11 cellular contexts compared by ENCODE assay signal in the genomic region with DNA sequence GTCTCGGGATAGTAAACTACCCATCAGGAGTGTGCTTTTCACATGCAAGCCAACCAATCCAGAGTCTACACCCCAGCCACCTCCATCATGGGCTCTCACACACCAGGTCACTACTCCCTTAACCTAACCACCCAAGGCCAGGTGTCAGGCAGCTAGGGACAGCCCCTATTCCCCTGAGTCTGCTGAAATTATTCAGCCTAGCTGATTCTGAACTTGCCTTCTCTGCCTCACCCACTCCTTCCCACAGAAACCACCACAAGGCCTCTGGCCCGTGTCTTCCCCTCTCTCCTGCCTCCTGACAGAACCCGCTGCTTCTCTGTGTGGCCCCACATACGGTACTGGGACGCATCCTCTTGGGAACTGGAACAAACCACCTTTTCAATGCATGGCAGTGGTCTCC.
DNase-seq lines count a peak whose midpoint lies in the region; ATAC-seq lines count a peak whose summit lies in the region.
"Had no signal": no experiment of that assay in that cellular context is flagged by ENCODE, and none has a peak within 500 bp of the region (broad histone marks: within the 10 kb centered on the region; RNA-seq: fewer than 3 reads in every experiment).

No MANE protein-coding gene starts in this region.

- intact Hi-C loops in activated T-helper 1 cell treated with anti-CD3 and anti-CD28 coated beads, Interleukin-12 subunit alpha, Interleukin-12 subunit beta, Interleukin-2, Interleukin-4 antibody, amounts not matched to agents 30 ng/mL and 10 ng/mL and 1 ng/mL, durations not matched to agents 14 hours and 24 hours and 36 hours (cut with micrococcal nuclease) = no loop called here

- H3K4me3 Mint-ChIP-seq in stimulated activated memory B cell treated with anti-CD40 and anti-IgM and Interleukin-4, amounts not matched to agents 10 μg/mL and 1 μg/mL and 100 μg/mL, for 72 hours = peak overlapping the region; percentile 3
- H3K4me3 Mint-ChIP-seq in activated T-helper 1 cell treated with anti-CD3 and anti-CD28 coated beads, Interleukin-12 subunit alpha, Interleukin-12 subunit beta, Interleukin-2, Interleukin-4 antibody, amounts not matched to agents 30 ng/mL and 10 ng/mL and 1 ng/mL, durations not matched to agents 14 hours and 24 hours and 36 hours = no peak overlapping the region
- H3K4me3 Mint-ChIP-seq: nephron had no signal

- no peak overlapping the region for H3K27ac Mint-ChIP-seq in stimulated activated memory B cell treated with anti-CD40 and anti-IgM and Interleukin-4, amounts not matched to agents 10 μg/mL and 1 μg/mL and 100 μg/mL, for 72 hours
- no peak overlapping the region for H3K27ac Mint-ChIP-seq in activated T-helper 1 cell treated with anti-CD3 and anti-CD28 coated beads, Interleukin-12 subunit alpha, Interleukin-12 subunit beta, Interleukin-2, Interleukin-4 antibody, amounts not matched to agents 30 ng/mL and 10 ng/mL and 1 ng/mL, durations not matched to agents 14 hours and 24 hours and 36 hours
- H3K27ac Mint-ChIP-seq: nephron had no signal

- no peaks in the 10 kb centered on the region for H3K36me3 Mint-ChIP-seq in stimulated activated memory B cell treated with anti-CD40 and anti-IgM and Interleukin-4, amounts not matched to agents 10 μg/mL and 1 μg/mL and 100 μg/mL, for 72 hours
- H3K36me3 Mint-ChIP-seq in activated T-helper 1 cell treated with anti-CD3 and anti-CD28 coated beads, Interleukin-12 subunit alpha, Interleukin-12 subunit beta, Interleukin-2, Interleukin-4 antibody, amounts not matched to agents 30 ng/mL and 10 ng/mL and 1 ng/mL, durations not matched to agents 14 hours and 24 hours and 36 hours (ENCODE audit: low read depth) = no peaks in the 10 kb centered on the region

- ATAC-seq in GM18907 (IDR thresholded peaks at IDR 0.05; ENCODE audit: unreplicated experiment) = peak; percentile 99
- ATAC-seq in GM21576 (IDR thresholded peaks at IDR 0.05; ENCODE audit: unreplicated experiment) = peak; percentile 99
- ATAC-seq in HG03175 (IDR thresholded peaks at IDR 0.05; ENCODE audit: unreplicated experiment) = peak; percentile 84
- ATAC-seq in stimulated activated memory B cell treated with anti-CD40 and anti-IgM and Interleukin-4, amounts not matched to agents 10 μg/mL and 1 μg/mL and 100 μg/mL, for 72 hours = peak; percentile 97

- H3K27me3 Mint-ChIP-seq in stimulated activated memory B cell treated with anti-CD40 and anti-IgM and Interleukin-4, amounts not matched to agents 10 μg/mL and 1 μg/mL and 100 μg/mL, for 72 hours = peaks cover 63% of the 10 kb centered on the region
- peaks cover 3% of the 10 kb centered on the region for H3K27me3 Mint-ChIP-seq in activated T-helper 1 cell treated with anti-CD3 and anti-CD28 coated beads, Interleukin-12 subunit alpha, Interleukin-12 subunit beta, Interleukin-2, Interleukin-4 antibody, amounts not matched to agents 30 ng/mL and 10 ng/mL and 1 ng/mL, durations not matched to agents 14 hours and 24 hours and 36 hours (ENCODE audit: insufficient read depth)

- peaks cover 4% of the 10 kb centered on the region for H3K9me3 Mint-ChIP-seq in stimulated activated memory B cell treated with anti-CD40 and anti-IgM and Interleukin-4, amounts not matched to agents 10 μg/mL and 1 μg/mL and 100 μg/mL, for 72 hours
- H3K9me3 Mint-ChIP-seq in activated T-helper 1 cell treated with anti-CD3 and anti-CD28 coated beads, Interleukin-12 subunit alpha, Interleukin-12 subunit beta, Interleukin-2, Interleukin-4 antibody, amounts not matched to agents 30 ng/mL and 10 ng/mL and 1 ng/mL, durations not matched to agents 14 hours and 24 hours and 36 hours = no peaks in the 10 kb centered on the region
- H3K9me3 Mint-ChIP-seq: nephron had no signal

- H3K4me1 Mint-ChIP-seq in stimulated activated memory B cell treated with anti-CD40 and anti-IgM and Interleukin-4, amounts not matched to agents 10 μg/mL and 1 μg/mL and 100 μg/mL, for 72 hours = peaks cover 40% of the 10 kb centered on the region
- H3K4me1 Mint-ChIP-seq in activated T-helper 1 cell treated with anti-CD3 and anti-CD28 coated beads, Interleukin-12 subunit alpha, Interleukin-12 subunit beta, Interleukin-2, Interleukin-4 antibody, amounts not matched to agents 30 ng/mL and 10 ng/mL and 1 ng/mL, durations not matched to agents 14 hours and 24 hours and 36 hours (ENCODE audit: low read depth) = no peaks in the 10 kb centered on the region
- H3K4me1 Mint-ChIP-seq: nephron had no signal

- DNase-seq in mucosa of gallbladder (ENCODE audit: low spot score) = no peak
- no peak for DNase-seq in activated T-helper 1 cell treated with anti-CD3 and anti-CD28 coated beads, Interleukin-12 subunit alpha, Interleukin-12 subunit beta, Interleukin-2, Interleukin-4 antibody, amounts not matched to agents 30 ng/mL and 10 ng/mL and 1 ng/mL, durations not matched to agents 14 hours and 24 hours and 36 hours (ENCODE audit: low spot score)
- no peak for DNase-seq in NCI-H526 (lab: John Stamatoyannopoulos, UW)
- DNase-seq: dorsolateral prefrontal cortex; stimulated activated CD4-positive, alpha-beta T cell treated with anti-CD3 and anti-CD28 coated beads, Interleukin-1b, Interleukin-23, amount 100 ng/mL, for 48 hours; T-helper 1 cell had no signal
